Comparison of ENCODE assay signal across 10 cellular contexts in the genomic region with DNA sequence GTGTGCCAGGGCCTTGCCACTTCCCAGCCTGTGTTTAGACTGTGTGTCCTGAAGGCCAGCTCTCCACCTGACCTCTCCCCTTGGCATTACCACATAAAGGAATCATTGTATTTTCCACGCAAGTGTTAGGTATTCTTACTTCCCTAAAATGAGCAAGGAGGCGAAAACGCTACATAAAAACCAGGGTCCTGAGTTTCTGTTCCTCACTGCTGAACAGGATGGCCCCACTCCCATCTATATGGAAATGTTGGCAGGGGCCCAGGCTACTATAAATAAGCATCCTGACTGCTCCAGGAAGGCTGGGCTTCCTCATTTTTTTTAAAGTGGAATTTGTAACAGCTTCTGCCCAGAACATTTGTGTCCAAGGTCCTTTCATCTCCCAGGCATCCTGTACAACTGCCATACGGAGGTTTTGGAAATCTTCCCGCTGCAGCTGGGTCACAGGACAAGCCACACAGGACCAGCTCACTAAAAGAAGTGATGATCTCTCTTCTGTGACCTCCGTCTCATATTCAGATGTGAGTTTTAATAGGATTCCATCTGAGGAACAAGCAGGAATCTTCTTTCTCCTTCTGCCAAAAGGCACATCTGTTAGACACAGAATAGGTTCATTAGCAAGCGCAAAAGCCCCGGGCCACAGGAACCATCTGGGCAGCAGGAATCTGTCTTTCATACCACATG. TPM values are rescaled to one million over a fixed set of nuclear protein-coding genes. Genes with fewer than 3 reads are reported as not detected.
DNase-seq lines count a peak whose midpoint lies in the region; ATAC-seq and TF ChIP-seq lines count a peak whose summit lies in the region.
"Had no signal": no experiment of that assay in that cellular context is flagged by ENCODE, and none has a peak within 500 bp of the region (broad histone marks: within the 10 kb centered on the region; RNA-seq: fewer than 3 reads in every experiment).

No MANE protein-coding gene starts in this region.

- H3K36me3 ChIP-seq in breast epithelium: no peaks in the 10 kb centered on the region

- peaks cover 3 to 5% of the 10 kb centered on the region in 2 donors for H3K4me1 ChIP-seq in breast epithelium

- intact Hi-C loops in breast epithelium (cut with DNase I; ENCODE audit: low total_unique reads): no loop called here
- intact Hi-C loops in MCF 10A (cut with micrococcal nuclease): no loop called here

- BruUV-seq in MCF 10A (replicated peaks; lab: Mats Ljungman, UMichigan): no TSS peak

- DNase-seq in breast epithelium (ENCODE audit: low spot score in 2 of 2): no peak
- no peak for DNase-seq in MCF 10A (ENCODE audit: unreplicated experiment)
- DNase-seq in epidermal melanocyte (ENCODE audit: insufficient read length, low spot score): peak; percentile 74
- DNase-seq in mesothelial cell of epicardium (ENCODE audit: low spot score in 2 of 2, unreplicated experiment in 2 of 2): no peak
- DNase-seq in putamen (ENCODE audit: low spot score): no peak
- DNase-seq in T-cell: no peak
- DNase-seq in NCI-H226: no peak
- DNase-seq in NCI-H2107 (lab: John Stamatoyannopoulos, UW): no peak
- DNase-seq: NCI-H1417 had no signal

- H3K9me3 Mint-ChIP-seq in MCF 10A (ENCODE audit: unreplicated experiment) (no peaks in the 10 kb centered on the region), mesothelial cell of epicardium (no peaks in the 10 kb centered on the region), T-cell (no peaks in the 10 kb centered on the region)

- H3K27ac ChIP-seq in breast epithelium: peak overlapping the region; percentile 67 to 68

- H3K4me1 Mint-ChIP-seq in MCF 10A (ENCODE audit: insufficient read depth, unreplicated experiment) (no peaks in the 10 kb centered on the region), mesothelial cell of epicardium (peaks cover 12% of the 10 kb centered on the region), T-cell (no peaks in the 10 kb centered on the region)

- H3K27me3 Mint-ChIP-seq in MCF 10A (ENCODE audit: insufficient read depth, unreplicated experiment): no peaks in the 10 kb centered on the region
- H3K27me3 Mint-ChIP-seq in mesothelial cell of epicardium (ENCODE audit: low read depth): no peaks in the 10 kb centered on the region
- no peaks in the 10 kb centered on the region for H3K27me3 Mint-ChIP-seq in T-cell

- no peak for TF ChIP-seq POLR2A in breast epithelium (IDR thresholded peaks at IDR 0.05)

- H3K27ac Mint-ChIP-seq in MCF 10A (ENCODE audit: low read depth, unreplicated experiment) (no peak overlapping the region), mesothelial cell of epicardium (peak overlapping the region; percentile 66), T-cell (no peak overlapping the region)

- no peaks in the 10 kb centered on the region for H3K9me3 ChIP-seq in breast epithelium

- TF ChIP-seq CTCF in breast epithelium (IDR thresholded peaks at IDR 0.05) (no peak), MCF 10A (IDR thresholded peaks at IDR 0.05; ENCODE audit: unreplicated experiment) (no peak), mesothelial cell of epicardium (IDR thresholded peaks at IDR 0.05; ENCODE audit: unreplicated experiment) (no peak)

- peaks cover 39% of the 10 kb centered on the region for H3K36me3 Mint-ChIP-seq in MCF 10A (ENCODE audit: insufficient read depth, unreplicated experiment)
- no peaks in the 10 kb centered on the region for H3K36me3 Mint-ChIP-seq in mesothelial cell of epicardium
- peaks cover 40% of the 10 kb centered on the region for H3K36me3 Mint-ChIP-seq in T-cell

- H3K4me3 Mint-ChIP-seq in MCF 10A (ENCODE audit: unreplicated experiment): no peak overlapping the region
- H3K4me3 Mint-ChIP-seq in mesothelial cell of epicardium: no peak overlapping the region
- no peak overlapping the region for H3K4me3 Mint-ChIP-seq in T-cell

- H3K27me3 ChIP-seq in breast epithelium: no peaks in the 10 kb centered on the region

- no peak overlapping the region for H3K4me3 ChIP-seq in breast epithelium
- H3K4me3 ChIP-seq: smooth muscle cell had no signal

- no peak for ATAC-seq in T-cell (replicated peaks in 1 of 4)

- CTCF ChIA-PET in MCF 10A (lab: Yijun Ruan, JAX) (interaction anchor here (0.6 to 1.0 kb wide), 2 partner anchors 12 to 43 kb away, joined by 3 to 5 read pairs; no protein-coding TSS in a partner anchor), T-cell (lab: Charles Lee) (no interaction called here)

- POLR2A ChIA-PET in MCF 10A (lab: Yijun Ruan, JAX) (interaction anchor here (0.7 kb wide), 1 partner anchor 56 kb away, joined by 4 read pairs; a partner anchor contains a TSS), T-cell (lab: Charles Lee) (no interaction called here)

RNA-seq across cellular contexts. Expression of a gene that starts 56.5 kb away (rescaled TPM):
- 10 to 100 TPM; 23.0 to 25.9 (median 25.8) TPM for total RNA-seq in breast epithelium
- 25.4 and 28.2 TPM in 2 replicates for total RNA-seq in MCF 10A (2022)
- total RNA-seq in mesothelial cell of epicardium: 27.8 to 28.7 TPM (median 27.8 TPM) in 3 replicates
- total RNA-seq in T-cell: 10 to 100 TPM; 21.1 to 40.2 (median 31.3) TPM
